Comparison of ENCODE assay signal across 8 cellular contexts in genomic region chr1:40507973-40508372, GRCh38. TPM values are rescaled to one million over a fixed set of nuclear protein-coding genes. Genes with fewer than 3 reads are reported as not detected.
DNase-seq lines count a peak whose midpoint lies in the region; ATAC-seq lines count a peak whose summit lies in the region.

No MANE protein-coding gene starts in this region.

- peaks cover 22% of the 10 kb centered on the region; the same call in 1 of the 2 replicates for H3K9me3 ChIP-seq in HUES6 (ENCODE audit: control insufficient read depth, insufficient read depth, low read depth, low read length)

- peak overlapping the region; percentile 83 for H3K27ac Mint-ChIP-seq in activated naive CD8-positive, alpha-beta T cell
- peak overlapping the region; percentile 75 to 94 (median 90) for H3K27ac Mint-ChIP-seq in immature natural killer cell
- H3K27ac Mint-ChIP-seq in stimulated activated naive CD8-positive, alpha-beta T cell treated with anti-CD3 and anti-CD28 coated beads, Interleukin-15, amount 100 ng/mL, for 72 hours, result peak overlapping the region in 1 of 2 donors; percentile 96

- H3K9me3 Mint-ChIP-seq in activated naive CD8-positive, alpha-beta T cell (ENCODE audit: low read depth), result peaks cover 26% of the 10 kb centered on the region
- H3K9me3 Mint-ChIP-seq in immature natural killer cell, result peaks cover 7 to 43% (median 23%) of the 10 kb centered on the region in 6 donors
- peaks cover 36% of the 10 kb centered on the region in 2 donors for H3K9me3 Mint-ChIP-seq in stimulated activated naive CD8-positive, alpha-beta T cell treated with anti-CD3 and anti-CD28 coated beads, Interleukin-15, amount 100 ng/mL, for 72 hours

- 0 out of 2 replicates have a peak, but pooled peaks cover 3% of the 10 kb centered on the region for H3K4me1 ChIP-seq in HUES6 (ENCODE audit: control insufficient read depth, insufficient read depth, low read length)

- peak overlapping the region; percentile 85 for H3K4me3 Mint-ChIP-seq in activated naive CD8-positive, alpha-beta T cell
- H3K4me3 Mint-ChIP-seq in immature natural killer cell, result peak overlapping the region; percentile 86 to 94 (median 93)
- H3K4me3 Mint-ChIP-seq in stimulated activated naive CD8-positive, alpha-beta T cell treated with anti-CD3 and anti-CD28 coated beads, Interleukin-15, amount 100 ng/mL, for 72 hours, result peak overlapping the region; percentile 86 to 88

- H3K9ac ChIP-seq in HUES6 (ENCODE audit: low read length), result peak overlapping the region; percentile 74

- peaks cover 14% of the 10 kb centered on the region for H3K4me1 Mint-ChIP-seq in activated naive CD8-positive, alpha-beta T cell (ENCODE audit: low read depth)
- H3K4me1 Mint-ChIP-seq in immature natural killer cell, result peaks cover 18 to 34% of the 10 kb centered on the region in 2 donors
- peaks cover 10% of the 10 kb centered on the region for H3K4me1 Mint-ChIP-seq in stimulated activated naive CD8-positive, alpha-beta T cell treated with anti-CD3 and anti-CD28 coated beads, Interleukin-15, amount 100 ng/mL, for 72 hours

- H3K4me3 ChIP-seq in HUES6 (ENCODE audit: low read depth, low read length), result peak overlapping the region; percentile 90

- peak; percentile 23 to 37 (median 30) for DNase-seq in immature natural killer cell
- DNase-seq in stimulated activated naive CD8-positive, alpha-beta T cell treated with anti-CD3 and anti-CD28 coated beads, Interleukin-15, amount 100 ng/mL, for 72 hours, result no peak
- DNase-seq in amygdala (lab: John Stamatoyannopoulos, UW), result no peak
- no peak for DNase-seq in NOMO-1 treated with dmso at 0.1 percent for 144 hours (lab: John Stamatoyannopoulos, UW; ENCODE audit: unreplicated experiment)
- no peak for DNase-seq in putamen (ENCODE audit: low spot score)

- peaks cover 40% of the 10 kb centered on the region for H3K36me3 Mint-ChIP-seq in activated naive CD8-positive, alpha-beta T cell
- peaks cover 24 to 43% (median 37%) of the 10 kb centered on the region in 3 donors for H3K36me3 Mint-ChIP-seq in immature natural killer cell

- ATAC-seq in stimulated activated naive CD8-positive, alpha-beta T cell treated with anti-CD3 and anti-CD28 coated beads, Interleukin-15, amount 100 ng/mL, for 72 hours, result no peak
- ATAC-seq in HG03342 (IDR thresholded peaks at IDR 0.05; ENCODE audit: unreplicated experiment), result no peak

- H3K27me3 Mint-ChIP-seq in activated naive CD8-positive, alpha-beta T cell, result no peaks in the 10 kb centered on the region
- H3K27me3 Mint-ChIP-seq in immature natural killer cell (ENCODE audit: low read depth in 3 of 3), result peaks cover 0 to 14% (median 3%) of the 10 kb centered on the region in 3 donors
- no peaks in the 10 kb centered on the region for H3K27me3 Mint-ChIP-seq in stimulated activated naive CD8-positive, alpha-beta T cell treated with anti-CD3 and anti-CD28 coated beads, Interleukin-15, amount 100 ng/mL, for 72 hours

- H3K27ac ChIP-seq in HUES6 (ENCODE audit: low read depth, low read length), result no peak overlapping the region

- H3K27me3 ChIP-seq in HUES6 (ENCODE audit: control insufficient read depth, insufficient read depth, low read length), result peaks cover 12% of the 10 kb centered on the region

- no peaks in the 10 kb centered on the region; the same call in 1 of the 2 replicates for H3K36me3 ChIP-seq in HUES6 (ENCODE audit: control insufficient read depth, insufficient read depth, low read length)

RNA-seq across cellular contexts. Expression of gene EXO5, which starts 0.6 kb away (rescaled TPM):
- 10 to 100 TPM in 1 of 3 donors, 1 to 10 TPM in 2; 3.9 to 11.0 (median 5.0) TPM for polyA plus RNA-seq in immature natural killer cell

RNA-seq across cellular contexts. Expression of gene ZNF684, which starts 23.5 kb away (rescaled TPM):
- polyA plus RNA-seq in immature natural killer cell, result 1 to 10 TPM; 4.3 to 7.2 (median 5.4) TPM

RNA-seq across cellular contexts. Expression of gene ZFP69, which starts 30.9 kb away (rescaled TPM):
- 1 to 10 TPM; 6.3 to 7.4 (median 6.4) TPM for polyA plus RNA-seq in immature natural killer cell

RNA-seq across cellular contexts. Expression of gene ZFP69B, which starts 57.7 kb away (rescaled TPM):
- polyA plus RNA-seq in immature natural killer cell, result 1 to 10 TPM in 1 of 3 donors, under 1 TPM in 1, not detected in 1; 0.92 to 1.3 TPM

Comparison
In these comparisons a context has a peak if more than half of its experiments do, and no peak if none do; other contexts are left out.
1. DNase-seq: peak in immature natural killer cell (3 of 3); none in stimulated activated naive CD8-positive, alpha-beta T cell treated with anti-CD3 and anti-CD28 coated beads, Interleukin-15, amount 100 ng/mL, for 72 hours (0 of 2), amygdala (0 of 56), NOMO-1 treated with dmso at 0.1 percent for 144 hours (single experiment) and putamen (single experiment).
2. Peak in every context shown above with its lines, with median percentiles within 50 percentile points of each other: H3K4me3 Mint-ChIP-seq.